ENCODE assay signal across 11 cellular contexts in genomic region chr17:72518810-72519597, GRCh38.
DNase-seq lines count a peak whose midpoint lies in the region; ATAC-seq and TF ChIP-seq lines count a peak whose summit lies in the region.
"Had no signal": no experiment of that assay in that cellular context is flagged by ENCODE, and none has a peak within 500 bp of the region (broad histone marks: within the 10 kb centered on the region; RNA-seq: fewer than 3 reads in every experiment).

No MANE protein-coding gene starts in this region.

- H3K4me3 ChIP-seq in Peyer's patch: peak overlapping the region in 1 of 4 donors; percentile 8
- no peak overlapping the region for H3K4me3 ChIP-seq in lung
- H3K4me3 ChIP-seq: K562, suprapubic skin had no signal

- H3K4me1 ChIP-seq in Peyer's patch (peaks cover 0 to 11% (median 0%) of the 10 kb centered on the region in 4 donors), lung (ENCODE audit: control insufficient read depth in 2 of 2, insufficient read depth in 2 of 2, low read length in 2 of 2) (peaks cover 0 to 6% of the 10 kb centered on the region in 2 donors)

- H3K36me3 ChIP-seq in Peyer's patch: no peaks in the 10 kb centered on the region
- H3K36me3 ChIP-seq in lung (ENCODE audit: control insufficient read depth in 2 of 2, insufficient read depth in 2 of 2, low read length in 2 of 2): no peaks in the 10 kb centered on the region
- H3K36me3 ChIP-seq: suprapubic skin had no signal

- TF ChIP-seq POLR2A in Peyer's patch (IDR thresholded peaks at IDR 0.05): no peak

- TF ChIP-seq CTCF in Peyer's patch (IDR thresholded peaks at IDR 0.05): no peak
- no peak for TF ChIP-seq CTCF in lung (IDR thresholded peaks at IDR 0.05; ENCODE audit: control extremely low read depth, extremely low read depth)

- ATAC-seq in lung (ENCODE audit: insufficient read depth, low FRiP score) (peak; percentile 75), HG02973 (IDR thresholded peaks at IDR 0.05; ENCODE audit: unreplicated experiment) (no peak), HG03571 (IDR thresholded peaks at IDR 0.05; ENCODE audit: unreplicated experiment) (no peak)
- ATAC-seq: K562 had no signal

- H3K27ac ChIP-seq in Peyer's patch: peak overlapping the region in 2 of 4 donors; percentile 57 to 75
- peak overlapping the region in 1 of 2 donors; percentile 76 for H3K27ac ChIP-seq in lung (ENCODE audit: low read depth in 1 of 2, low read length in 1 of 2)
- H3K27ac ChIP-seq: suprapubic skin had no signal

- WGBS in lung, 2 donors: 31 to 36% methylated on average over 24 of the region's 24 CpGs

- DNase-seq in SIG-M5 treated with dmso at 0.1 percent for 504 hours (lab: John Stamatoyannopoulos, UW; ENCODE audit: unreplicated experiment): peak; percentile 32
- no peak for DNase-seq in SIG-M5 (lab: John Stamatoyannopoulos, UW)
- peak in 2 of 3 donors; percentile 62 to 67 for DNase-seq in Peyer's patch
- no peak for DNase-seq in lung (ENCODE audit: low spot score)
- DNase-seq in cortex of kidney (lab: John Stamatoyannopoulos, UW): no peak
- DNase-seq in ecto neural progenitor cell (ENCODE audit: low spot score): no peak
- DNase-seq: activated CD8-positive, alpha-beta memory T cell treated with anti-CD3 and anti-CD28 coated beads for 24 hours had no signal

- H3K27me3 ChIP-seq in Peyer's patch (no peaks in the 10 kb centered on the region), lung (ENCODE audit: control insufficient read depth, insufficient read depth) (peaks cover 3% of the 10 kb centered on the region)

- H3K9me3 ChIP-seq in Peyer's patch (no peaks in the 10 kb centered on the region), lung (ENCODE audit: control insufficient read depth in 2 of 2, insufficient read depth in 1 of 2, low read length in 1 of 2) (peaks cover 0 to 2% of the 10 kb centered on the region in 2 donors)
- H3K9me3 ChIP-seq: suprapubic skin had no signal

Comparison
In these comparisons a context has a peak if more than half of its experiments do, and no peak if none do; other contexts are left out.
1. DNase-seq: peak in SIG-M5 treated with dmso at 0.1 percent for 504 hours (single experiment) and Peyer's patch (2 of 3); none in SIG-M5 (single experiment), lung (single experiment), cortex of kidney (single experiment) and ecto neural progenitor cell (single experiment).